In genomic region chr16:84138824-84139627, GRCh38 we compare ENCODE assay signal across 1 cellular context.
TF ChIP-seq lines count a peak whose summit lies in the region.

No MANE protein-coding gene starts in this region.

TF ChIP-seq in GM23338, 12 proteins besides CTCF, POLR2A, EP300 and RAD21 (continued from another document):
- TF ChIP-seq ZNF462 (CRISPR knock-in tag; IDR thresholded peaks at IDR 0.05) (no peak), ETS1 (IDR thresholded peaks at IDR 0.05) (no peak), POLR2AphosphoS5 (IDR thresholded peaks at IDR 0.05; ENCODE audit: low read depth) (no peak), CREB1 (CRISPR knock-in tag; IDR thresholded peaks at IDR 0.05; ENCODE audit: low read depth) (no peak), NANOG (IDR thresholded peaks at IDR 0.05; ENCODE audit: borderline replicate concordance) (no peak), STAT1 (IDR thresholded peaks at IDR 0.05; ENCODE audit: unreplicated experiment) (no peak), JUNB (IDR thresholded peaks at IDR 0.05; ENCODE audit: unreplicated experiment) (no peak), EZH2phosphoT487 (IDR thresholded peaks at IDR 0.05; ENCODE audit: unreplicated experiment) (no peak), ZNF114 (CRISPR knock-in tag; IDR thresholded peaks at IDR 0.05) (no peak)
- TF ChIP-seq, protein P1, sequence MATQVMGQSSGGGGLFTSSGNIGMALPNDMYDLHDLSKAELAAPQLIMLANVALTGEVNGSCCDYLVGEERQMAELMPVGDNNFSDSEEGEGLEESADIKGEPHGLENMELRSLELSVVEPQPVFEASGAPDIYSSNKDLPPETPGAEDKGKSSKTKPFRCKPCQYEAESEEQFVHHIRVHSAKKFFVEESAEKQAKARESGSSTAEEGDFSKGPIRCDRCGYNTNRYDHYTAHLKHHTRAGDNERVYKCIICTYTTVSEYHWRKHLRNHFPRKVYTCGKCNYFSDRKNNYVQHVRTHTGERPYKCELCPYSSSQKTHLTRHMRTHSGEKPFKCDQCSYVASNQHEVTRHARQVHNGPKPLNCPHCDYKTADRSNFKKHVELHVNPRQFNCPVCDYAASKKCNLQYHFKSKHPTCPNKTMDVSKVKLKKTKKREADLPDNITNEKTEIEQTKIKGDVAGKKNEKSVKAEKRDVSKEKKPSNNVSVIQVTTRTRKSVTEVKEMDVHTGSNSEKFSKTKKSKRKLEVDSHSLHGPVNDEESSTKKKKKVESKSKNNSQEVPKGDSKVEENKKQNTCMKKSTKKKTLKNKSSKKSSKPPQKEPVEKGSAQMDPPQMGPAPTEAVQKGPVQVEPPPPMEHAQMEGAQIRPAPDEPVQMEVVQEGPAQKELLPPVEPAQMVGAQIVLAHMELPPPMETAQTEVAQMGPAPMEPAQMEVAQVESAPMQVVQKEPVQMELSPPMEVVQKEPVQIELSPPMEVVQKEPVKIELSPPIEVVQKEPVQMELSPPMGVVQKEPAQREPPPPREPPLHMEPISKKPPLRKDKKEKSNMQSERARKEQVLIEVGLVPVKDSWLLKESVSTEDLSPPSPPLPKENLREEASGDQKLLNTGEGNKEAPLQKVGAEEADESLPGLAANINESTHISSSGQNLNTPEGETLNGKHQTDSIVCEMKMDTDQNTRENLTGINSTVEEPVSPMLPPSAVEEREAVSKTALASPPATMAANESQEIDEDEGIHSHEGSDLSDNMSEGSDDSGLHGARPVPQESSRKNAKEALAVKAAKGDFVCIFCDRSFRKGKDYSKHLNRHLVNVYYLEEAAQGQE (IDR thresholded peaks at IDR 0.05; ENCODE audit: unreplicated experiment) = no peak
TF ChIP-seq in GM23338: peak in this region for 0.
